ENCODE assay signal across 1 cellular context in the genomic region with DNA sequence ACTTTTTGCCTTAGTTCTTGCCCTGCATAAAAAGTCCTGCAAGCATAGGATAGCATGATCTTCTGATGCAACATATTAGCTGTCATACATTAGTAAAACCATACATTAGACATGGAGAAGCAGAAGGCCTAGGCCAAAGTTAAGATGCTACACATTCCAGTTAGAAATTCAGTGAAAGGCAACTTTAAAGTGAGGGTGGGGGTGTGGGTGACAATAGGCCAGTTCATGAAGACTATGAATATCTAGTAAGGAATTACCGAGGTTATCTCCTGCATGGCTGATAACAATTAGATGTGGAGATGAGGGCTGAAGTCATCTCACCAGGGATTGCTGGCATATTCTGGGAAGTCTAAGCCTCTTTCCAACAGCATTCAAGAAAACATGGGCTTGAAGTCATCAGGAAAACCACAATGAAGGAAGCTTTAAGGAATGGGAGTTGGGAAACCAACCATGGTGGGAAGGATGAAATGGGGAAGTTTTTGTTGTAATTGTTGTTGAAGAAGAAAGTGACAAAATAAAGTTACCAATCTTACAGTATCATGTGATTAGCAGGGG.
TF ChIP-seq lines count a peak whose summit lies in the region.

No MANE protein-coding gene starts in this region.

TF ChIP-seq in IMR-90, 13 proteins besides CTCF, POLR2A, EP300 and RAD21:
- TF ChIP-seq RCOR1 (IDR thresholded peaks at IDR 0.05; ENCODE audit: insufficient replicate concordance, low read length) (no peak), CEBPB (IDR thresholded peaks at IDR 0.05; ENCODE audit: low read depth, low read length) (peak; percentile 76)
